ENCODE assay signal across 8 cellular contexts in the genomic region with DNA sequence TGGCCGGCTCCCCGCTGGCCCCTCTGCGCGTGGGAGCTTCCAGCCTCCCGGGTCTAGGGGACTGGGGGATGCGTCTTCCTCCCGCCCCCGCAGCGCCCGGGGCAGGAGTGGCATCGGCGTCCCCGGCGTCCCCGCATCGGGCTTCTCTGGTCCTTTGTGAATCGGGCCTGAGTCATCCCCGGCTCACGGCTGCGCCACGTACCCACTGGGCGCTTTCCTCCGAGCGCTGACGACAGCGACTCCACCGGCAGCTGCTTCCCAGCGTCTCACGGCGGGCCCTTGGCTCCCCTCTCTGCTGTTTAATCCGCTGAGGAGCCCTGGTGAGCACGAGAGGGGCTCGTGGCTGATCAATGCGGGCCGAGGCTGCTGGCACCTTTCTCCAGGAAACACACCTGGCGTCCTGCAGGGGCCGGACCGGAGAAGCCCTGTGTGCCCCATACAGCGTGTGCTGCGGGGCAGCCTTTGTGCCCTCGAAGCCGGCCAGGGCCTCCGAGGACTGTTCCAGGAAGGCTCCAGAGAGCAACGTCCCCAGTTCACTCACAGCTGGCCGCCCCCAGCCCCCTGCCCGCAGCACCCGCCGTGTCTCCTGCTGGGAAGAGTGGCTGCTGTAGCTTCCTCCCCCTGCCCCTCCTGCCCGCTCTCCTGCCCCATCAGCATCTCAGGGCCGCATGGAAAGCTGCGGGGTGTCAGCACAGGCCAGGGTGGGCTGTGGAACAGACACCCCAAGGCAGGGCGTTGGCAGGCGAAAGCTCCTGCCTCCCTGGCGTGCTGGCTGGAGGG.
A peak's percentile ranks its signal among the peaks of the same experiment; 100 is the strongest.
DNase-seq lines count a peak whose midpoint lies in the region; ATAC-seq and TF ChIP-seq lines count a peak whose summit lies in the region.

No MANE protein-coding gene starts in this region.

- no peak for TF ChIP-seq CTCF in activated CD8-positive, alpha-beta T cell treated with anti-CD3 and anti-CD28 coated beads for 36 hours (IDR thresholded peaks at IDR 0.05)

- H3K4me2 ChIP-seq in BLaER1 = peak overlapping the region; percentile 86

- POLR2A ChIA-PET in activated CD8-positive, alpha-beta T cell treated with anti-CD3 and anti-CD28 coated beads for 36 hours (lab: Charles Lee) = no interaction called here
- POLR2A ChIA-PET in naive thymus-derived CD8-positive, alpha-beta T cell (lab: Charles Lee) = no interaction called here

- H3K36me3 ChIP-seq in BLaER1 (no peaks in the 10 kb centered on the region), HUES6 (ENCODE audit: control insufficient read depth, insufficient read depth, low read length) (no peaks in the 10 kb centered on the region)

- H3K9ac ChIP-seq in BLaER1 (no peak overlapping the region), HUES6 (ENCODE audit: low read length) (peak overlapping the region; percentile 10)

- H3K27me3 ChIP-seq in BLaER1 (peaks cover 35% of the 10 kb centered on the region), HUES6 (ENCODE audit: control insufficient read depth, insufficient read depth, low read length) (peaks cover 30% of the 10 kb centered on the region)

- H3K4me1 ChIP-seq in BLaER1 (peaks cover 21% of the 10 kb centered on the region), HUES6 (ENCODE audit: control insufficient read depth, insufficient read depth, low read length) (peaks cover 5% of the 10 kb centered on the region; the same call in 1 of the 2 replicates)

- H3K9me3 ChIP-seq in BLaER1 = peaks cover 17% of the 10 kb centered on the region
- no peaks in the 10 kb centered on the region for H3K9me3 ChIP-seq in HUES6 (ENCODE audit: control insufficient read depth, insufficient read depth, low read depth, low read length)

- no peak overlapping the region for H3K4me3 Mint-ChIP-seq in activated CD8-positive, alpha-beta T cell treated with anti-CD3 and anti-CD28 coated beads for 36 hours
- H3K4me3 Mint-ChIP-seq in naive thymus-derived CD8-positive, alpha-beta T cell = peak overlapping the region in 4 of 10 donors; percentile 9 to 40 (median 27)
- H3K4me3 Mint-ChIP-seq in stimulated activated memory B cell treated with anti-CD40 and anti-IgM and Interleukin-4, amounts not matched to agents 10 μg/mL and 1 μg/mL and 100 μg/mL, for 72 hours = peak overlapping the region; percentile 9

- H4K20me1 ChIP-seq in BLaER1 = peaks cover 31% of the 10 kb centered on the region

- intact Hi-C loops in activated CD8-positive, alpha-beta T cell treated with anti-CD3 and anti-CD28 coated beads for 36 hours (cut with micrococcal nuclease) = loop anchor here (10.0 kb wide), 1 partner anchor 270 kb away; no protein-coding TSS in a partner anchor

- H3K4me3 ChIP-seq in BLaER1 (peak overlapping the region; percentile 58), HUES6 (ENCODE audit: low read depth, low read length) (peak overlapping the region; percentile 56)

- peaks cover 21% of the 10 kb centered on the region for H3K27me3 Mint-ChIP-seq in activated CD8-positive, alpha-beta T cell treated with anti-CD3 and anti-CD28 coated beads for 36 hours
- peaks cover 12 to 59% (median 19%) of the 10 kb centered on the region in 5 donors for H3K27me3 Mint-ChIP-seq in naive thymus-derived CD8-positive, alpha-beta T cell
- H3K27me3 Mint-ChIP-seq in stimulated activated memory B cell treated with anti-CD40 and anti-IgM and Interleukin-4, amounts not matched to agents 10 μg/mL and 1 μg/mL and 100 μg/mL, for 72 hours = peaks cover 63% of the 10 kb centered on the region

- ATAC-seq in activated CD8-positive, alpha-beta T cell treated with anti-CD3 and anti-CD28 coated beads for 36 hours = peak; percentile 89
- peak; percentile 39 to 57 for ATAC-seq in naive thymus-derived CD8-positive, alpha-beta T cell
- peak; percentile 42 for ATAC-seq in stimulated activated memory B cell treated with anti-CD40 and anti-IgM and Interleukin-4, amounts not matched to agents 10 μg/mL and 1 μg/mL and 100 μg/mL, for 72 hours
- no peak for ATAC-seq in HG03520 (IDR thresholded peaks at IDR 0.05; ENCODE audit: unreplicated experiment)

- no peaks in the 10 kb centered on the region for H3K36me3 Mint-ChIP-seq in activated CD8-positive, alpha-beta T cell treated with anti-CD3 and anti-CD28 coated beads for 36 hours (ENCODE audit: low read depth)
- H3K36me3 Mint-ChIP-seq in naive thymus-derived CD8-positive, alpha-beta T cell = no peaks in the 10 kb centered on the region
- no peaks in the 10 kb centered on the region for H3K36me3 Mint-ChIP-seq in stimulated activated memory B cell treated with anti-CD40 and anti-IgM and Interleukin-4, amounts not matched to agents 10 μg/mL and 1 μg/mL and 100 μg/mL, for 72 hours

- H3K27ac Mint-ChIP-seq in activated CD8-positive, alpha-beta T cell treated with anti-CD3 and anti-CD28 coated beads for 36 hours = no peak overlapping the region
- H3K27ac Mint-ChIP-seq in naive thymus-derived CD8-positive, alpha-beta T cell = no peak overlapping the region
- no peak overlapping the region for H3K27ac Mint-ChIP-seq in stimulated activated memory B cell treated with anti-CD40 and anti-IgM and Interleukin-4, amounts not matched to agents 10 μg/mL and 1 μg/mL and 100 μg/mL, for 72 hours

- H3K4me1 Mint-ChIP-seq in activated CD8-positive, alpha-beta T cell treated with anti-CD3 and anti-CD28 coated beads for 36 hours (ENCODE audit: low read depth) = peaks cover 2% of the 10 kb centered on the region
- H3K4me1 Mint-ChIP-seq in naive thymus-derived CD8-positive, alpha-beta T cell = peaks cover 0 to 7% (median 2%) of the 10 kb centered on the region in 4 donors
- no peaks in the 10 kb centered on the region for H3K4me1 Mint-ChIP-seq in stimulated activated memory B cell treated with anti-CD40 and anti-IgM and Interleukin-4, amounts not matched to agents 10 μg/mL and 1 μg/mL and 100 μg/mL, for 72 hours

- DNase-seq in activated CD8-positive, alpha-beta T cell treated with anti-CD3 and anti-CD28 coated beads for 36 hours = peak; percentile 83
- peak; percentile 59 for DNase-seq in fibroblast of gingiva (ENCODE audit: low read depth)
- peak in 1 of 10 donors; percentile 42 for DNase-seq in naive thymus-derived CD8-positive, alpha-beta T cell
- no peak for DNase-seq in germinal center (ENCODE audit: low spot score)

- CTCF ChIA-PET in activated CD8-positive, alpha-beta T cell treated with anti-CD3 and anti-CD28 coated beads for 36 hours (lab: Charles Lee) = no interaction called here

- no peaks in the 10 kb centered on the region for H3K9me3 Mint-ChIP-seq in activated CD8-positive, alpha-beta T cell treated with anti-CD3 and anti-CD28 coated beads for 36 hours
- peaks cover 0 to 2% (median 0%) of the 10 kb centered on the region in 9 donors for H3K9me3 Mint-ChIP-seq in naive thymus-derived CD8-positive, alpha-beta T cell
- no peaks in the 10 kb centered on the region for H3K9me3 Mint-ChIP-seq in stimulated activated memory B cell treated with anti-CD40 and anti-IgM and Interleukin-4, amounts not matched to agents 10 μg/mL and 1 μg/mL and 100 μg/mL, for 72 hours

- H3K27ac ChIP-seq in BLaER1 = no peak overlapping the region
- no peak overlapping the region for H3K27ac ChIP-seq in HUES6 (ENCODE audit: low read depth, low read length)
